19 cellular contexts compared by ENCODE assay signal in the genomic region with DNA sequence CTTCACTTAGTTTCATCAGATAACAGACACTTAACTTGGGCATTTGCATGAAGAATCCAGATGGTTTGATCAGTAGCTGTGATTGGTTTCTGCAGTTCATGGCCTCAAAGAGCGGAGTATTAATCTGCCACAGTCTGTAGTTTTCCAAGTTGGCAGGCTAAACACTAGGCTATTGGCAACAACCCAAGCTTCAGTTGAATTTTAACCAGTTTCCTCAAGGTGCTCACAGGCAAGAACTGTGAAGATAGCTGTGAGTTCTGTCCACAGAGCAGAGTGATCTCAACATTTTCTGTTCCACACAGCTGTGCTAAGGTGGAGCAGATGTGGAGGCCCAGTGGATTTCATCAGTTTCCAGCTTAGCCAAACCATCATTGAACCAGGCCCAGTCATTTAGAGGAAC.
A peak's percentile ranks its signal among the peaks of the same experiment; 100 is the strongest.
DNase-seq lines count a peak whose midpoint lies in the region; ATAC-seq and TF ChIP-seq lines count a peak whose summit lies in the region.
"Had no signal": no experiment of that assay in that cellular context is flagged by ENCODE, and none has a peak within 500 bp of the region (broad histone marks: within the 10 kb centered on the region; RNA-seq: fewer than 3 reads in every experiment).

No MANE protein-coding gene starts in this region.

- TF ChIP-seq CTCF in natural killer cell (IDR thresholded peaks at IDR 0.05) = no peak

- no peaks in the 10 kb centered on the region for H3K4me1 Mint-ChIP-seq in natural killer cell

- DNase-seq in ACHN (peak; percentile 35), G401 (ENCODE audit: low spot score) (peak; percentile 39), cerebellar cortex (ENCODE audit: low spot score) (peak; percentile 23), mucosa of gallbladder (ENCODE audit: low spot score) (peak; percentile 12), natural killer cell (no peak)
- DNase-seq: BE2C; DMS79; H9; HFFc6; MG63; NCI-H1048; NCI-H1436 treated with DMSO at 0.1 percent for 48 hours; NCI-H2029; NK-92 treated with Interleukin-12 subunit alpha and Interleukin-12 subunit beta, amount 100 ng/mL, for 24 hours had no signal

- in situ Hi-C loops in ACHN (cut with HindIII; ENCODE audit: low pct_ligation_motif_present, low pct_unique_long_range_greater_than_20kb, low sequenced_read_pairs) = no loop called here
- in situ Hi-C loops in G401 (cut with HindIII; ENCODE audit: low sequenced_read_pairs) = no loop called here

- H3K36me3 Mint-ChIP-seq in natural killer cell = peaks cover 6% of the 10 kb centered on the region

- no peaks in the 10 kb centered on the region for H3K27me3 Mint-ChIP-seq in natural killer cell (ENCODE audit: low read depth in 2 of 2)

- no peak overlapping the region for H3K4me3 Mint-ChIP-seq in natural killer cell
- H3K4me3 Mint-ChIP-seq: H9, HFFc6 had no signal

- peaks cover 9 to 14% of the 10 kb centered on the region in 2 donors for H3K9me3 Mint-ChIP-seq in natural killer cell
- H3K9me3 Mint-ChIP-seq: H9 had no signal

- no peak overlapping the region for H3K27ac Mint-ChIP-seq in natural killer cell
- H3K27ac Mint-ChIP-seq: H9, HFFc6 had no signal

- ATAC-seq in GM21737 (IDR thresholded peaks at IDR 0.05; ENCODE audit: unreplicated experiment) (no peak), natural killer cell (no peak), HG03095 (IDR thresholded peaks at IDR 0.05; ENCODE audit: unreplicated experiment) (no peak)
- ATAC-seq: A549, K562, Panc1 had no signal

- intact Hi-C loops in natural killer cell (cut with micrococcal nuclease) = no loop called here
